8 cellular contexts compared by ENCODE assay signal in genomic region chrX:85004255-85004654, GRCh38. TPM values are rescaled to one million over a fixed set of nuclear protein-coding genes. Genes with fewer than 3 reads are reported as not detected.
DNase-seq lines count a peak whose midpoint lies in the region; ATAC-seq, FAIRE-seq and TF ChIP-seq lines count a peak whose summit lies in the region.

No MANE protein-coding gene starts in this region.

- ATAC-seq in Right ventricle myocardium inferior (no peak), GM21737 (IDR thresholded peaks at IDR 0.05; ENCODE audit: unreplicated experiment) (no peak)

- H3K4me3 Mint-ChIP-seq in nephron progenitor cell, result peak overlapping the region; percentile 92

- BruUV-seq in OCI-LY7 (replicated peaks; lab: Mats Ljungman, UMichigan) (no TSS peak), endothelial cell of umbilical vein (replicated peaks; lab: Mats Ljungman, UMichigan) (no TSS peak)

- H3K27ac Mint-ChIP-seq in nephron progenitor cell, result no peak overlapping the region

- H3K4me1 Mint-ChIP-seq in nephron progenitor cell, result peaks cover 12% of the 10 kb centered on the region

- no peak for TF ChIP-seq POLR2A in endothelial cell of umbilical vein (IDR thresholded peaks at IDR 0.05; ENCODE audit: low read depth, low read length)

- no peaks in the 10 kb centered on the region for H3K9me3 ChIP-seq in cardiac muscle cell (ENCODE audit: low read depth)
- H3K9me3 ChIP-seq in OCI-LY7 (ENCODE audit: low read length), result no peaks in the 10 kb centered on the region
- H3K9me3 ChIP-seq in endothelial cell of umbilical vein (replicated peaks; ENCODE audit: control insufficient read depth, insufficient read depth, low read length), result no peaks in the 10 kb centered on the region

- peak overlapping the region; percentile 76 for H3K4me3 ChIP-seq in cardiac muscle cell
- H3K4me3 ChIP-seq in OCI-LY7 (ENCODE audit: low read depth, low read length, poor library complexity, severe bottlenecking), result peak overlapping the region; percentile 78
- peak overlapping the region; percentile 50 to 91 (median 81) for H3K4me3 ChIP-seq in endothelial cell of umbilical vein (replicated peaks in 1 of 3; ENCODE audit: insufficient read depth in 1 of 3, low read depth in 1 of 3, low read length in 3 of 3)

- H3K27me3 ChIP-seq in cardiac muscle cell (no peaks in the 10 kb centered on the region), endothelial cell of umbilical vein (ENCODE audit: control insufficient read depth in 2 of 2, insufficient read depth in 2 of 2, low read length in 2 of 2) (no peaks in the 10 kb centered on the region)

- H3K36me3 ChIP-seq in cardiac muscle cell (no peaks in the 10 kb centered on the region), OCI-LY7 (ENCODE audit: insufficient read depth, low read length) (no peaks in the 10 kb centered on the region), endothelial cell of umbilical vein (ENCODE audit: control insufficient read depth in 2 of 2, extremely low read depth in 1 of 2, insufficient read depth in 2 of 2, low read length in 2 of 2) (no peaks in the 10 kb centered on the region)

- no peaks in the 10 kb centered on the region for H3K9me1 ChIP-seq in endothelial cell of umbilical vein (replicated peaks; ENCODE audit: control insufficient read depth, extremely low read depth, insufficient read depth, low read length)

- peaks cover 5% of the 10 kb centered on the region for H3K27me3 Mint-ChIP-seq in nephron progenitor cell (ENCODE audit: low read depth, poor library complexity)

- FAIRE-seq in endothelial cell of umbilical vein (lab: Jason Lieb, UNC), result peak; percentile 58

- peak overlapping the region; percentile 73; the same call in 1 of the 2 replicates for H2AFZ ChIP-seq in OCI-LY7 (ENCODE audit: low read length)
- H2AFZ ChIP-seq in endothelial cell of umbilical vein (ENCODE audit: low read depth, low read length), result peak overlapping the region; percentile 78

- H3K27ac ChIP-seq in cardiac muscle cell, result peak overlapping the region; percentile 92
- H3K27ac ChIP-seq in OCI-LY7 (ENCODE audit: low read depth, low read length, poor library complexity, severe bottlenecking), result peak overlapping the region; percentile 5
- H3K27ac ChIP-seq in endothelial cell of umbilical vein (ENCODE audit: insufficient read depth, low read depth, low read length), result peak overlapping the region; percentile 44

- peak overlapping the region; percentile 69 for H3K4me2 ChIP-seq in OCI-LY7 (ENCODE audit: low read length)
- peak overlapping the region; percentile 89 for H3K4me2 ChIP-seq in endothelial cell of umbilical vein (ENCODE audit: insufficient read depth, low read length)

- H3K79me2 ChIP-seq in OCI-LY7 (ENCODE audit: insufficient read depth, low read depth, low read length) (peaks cover 8% of the 10 kb centered on the region; the same call in 1 of the 2 replicates), endothelial cell of umbilical vein (ENCODE audit: control insufficient read depth, insufficient read depth, low read length) (peaks cover 12% of the 10 kb centered on the region)

- DNase-seq in cardiac muscle cell (ENCODE audit: low read depth in 1 of 2, low spot score in 1 of 2) (peak in 1 of 2 donors; percentile 1), Right ventricle myocardium inferior (ENCODE audit: missing footprints) (no peak), OCI-LY7 (ENCODE audit: low spot score) (peak; percentile 5), endothelial cell of umbilical vein (ENCODE audit: low read depth, low spot score) (no peak), nephron progenitor cell (no peak), GDM1 (lab: John Stamatoyannopoulos, UW) (no peak), GM10266 (ENCODE audit: extremely low spot score) (no peak)

- H3K4me1 ChIP-seq in cardiac muscle cell (ENCODE audit: low read depth) (no peaks in the 10 kb centered on the region), OCI-LY7 (ENCODE audit: insufficient read depth, low read length, poor library complexity, severe bottlenecking) (no peaks in the 10 kb centered on the region), endothelial cell of umbilical vein (ENCODE audit: control insufficient read depth, extremely low read depth, insufficient read depth, low read length) (peaks cover 5% of the 10 kb centered on the region)

- POLR2A ChIA-PET in OCI-LY7 (lab: Charles Lee) (interaction anchor here (1.1 kb wide), 1 partner anchor 8 kb away, joined by 3 read pairs; no protein-coding TSS in a partner anchor), endothelial cell of umbilical vein (lab: Charles Lee) (no interaction called here)

- TF ChIP-seq CTCF in cardiac muscle cell (IDR thresholded peaks at IDR 0.05; ENCODE audit: low read depth, low read length) (no peak), OCI-LY7 (conservative IDR thresholded peaks at IDR 0.05; ENCODE audit: low read length) (no peak), endothelial cell of umbilical vein (IDR thresholded peaks at IDR 0.05; ENCODE audit: extremely low read depth in 1 of 2, insufficient read depth in 1 of 2, low read depth in 1 of 2, low read length in 2 of 2) (no peak), nephron progenitor cell (IDR thresholded peaks at IDR 0.05) (no peak), GM10266 (IDR thresholded peaks at IDR 0.05; ENCODE audit: control insufficient read depth, insufficient read depth, low read depth, missing control alignments) (no peak)

- dilution Hi-C loops in endothelial cell of umbilical vein (cut with MboI; ENCODE audit: extremely low pct_ligation_motif_present, low sequenced_read_pairs), result no loop called here

- H3K9me2 ChIP-seq in OCI-LY7 (ENCODE audit: insufficient read depth, low read length), result no peaks in the 10 kb centered on the region

- H4K20me1 ChIP-seq in OCI-LY7 (ENCODE audit: insufficient read depth, low read length) (no peaks in the 10 kb centered on the region), endothelial cell of umbilical vein (replicated peaks; ENCODE audit: control insufficient read depth, extremely low read depth, insufficient read depth, low read length) (no peaks in the 10 kb centered on the region)

- peak overlapping the region; percentile 83 for H3K9ac ChIP-seq in endothelial cell of umbilical vein (replicated peaks; ENCODE audit: extremely low read depth, insufficient read depth, low read length)

- H3K36me3 Mint-ChIP-seq in nephron progenitor cell (ENCODE audit: low read depth), result peaks cover 17% of the 10 kb centered on the region

- CTCF ChIA-PET in OCI-LY7 (lab: Charles Lee; ENCODE audit: unreplicated experiment), result no interaction called here
- CTCF ChIA-PET in endothelial cell of umbilical vein (lab: Charles Lee), result no interaction called here

- peaks cover 52% of the 10 kb centered on the region for H3K9me3 Mint-ChIP-seq in nephron progenitor cell

- intact Hi-C loops in Right ventricle myocardium inferior (cut with DNase I), result no loop called here
- intact Hi-C loops in OCI-LY7 (cut with micrococcal nuclease; ENCODE audit: unreplicated experiment), result loop anchor here (5.0 kb wide), 1 partner anchor 277 kb away; no protein-coding TSS in a partner anchor
- intact Hi-C loops in endothelial cell of umbilical vein (cut with micrococcal nuclease), result no loop called here

TF ChIP-seq in endothelial cell of umbilical vein, 7 proteins besides CTCF, POLR2A, EP300 and RAD21:
- TF ChIP-seq EZH2 (IDR thresholded peaks at IDR 0.05; ENCODE audit: borderline replicate concordance, low read depth, low read length, severe bottlenecking) (no peak), MYC (IDR thresholded peaks at IDR 0.05; ENCODE audit: low read depth, low read length) (no peak), POLR2AphosphoS5 (IDR thresholded peaks at IDR 0.05; ENCODE audit: insufficient read depth, low read depth, low read length) (no peak), JUN (IDR thresholded peaks at IDR 0.05; ENCODE audit: borderline replicate concordance, insufficient read depth, insufficient read length, low read depth) (no peak), MAX (IDR thresholded peaks at IDR 0.05; ENCODE audit: insufficient read depth, insufficient read length) (no peak), FOS (IDR thresholded peaks at IDR 0.05; ENCODE audit: borderline replicate concordance, insufficient read depth, low read length) (no peak), GATA2 (IDR thresholded peaks at IDR 0.05; ENCODE audit: insufficient read depth, insufficient read length, low read depth, low read length) (no peak)

RNA-seq across cellular contexts. Expression of gene APOOL, which starts 0.6 kb away (rescaled TPM):
- total RNA-seq in cardiac muscle cell, result 5.8 and 7.9 TPM in 2 replicates
- polyA plus RNA-seq in cardiac muscle cell, result 3.2 and 5.2 TPM in 2 replicates
- total RNA-seq in Right ventricle myocardium inferior, result 54.2 TPM
- 2.9 and 8.9 TPM in 2 replicates for total RNA-seq in OCI-LY7 (2014; rRNA removed; shearing (Covaris generic))
- 14.3 TPM in 2 replicates for total RNA-seq in OCI-LY7 (2022)
- total RNA-seq in endothelial cell of umbilical vein, result 16.4 and 17.4 TPM in 2 replicates
- 2.4 and 3.4 TPM in 2 replicates for polyA plus RNA-seq in endothelial cell of umbilical vein
- 2.5 and 3.1 TPM in 2 replicates for polyA plus RNA-seq in endothelial cell of umbilical vein (2011; cell fraction: cytosol; rRNA removed)
- polyA plus RNA-seq in endothelial cell of umbilical vein (2011; cell fraction: nucleus; rRNA removed), result 3.6 and 4.6 TPM in 2 replicates
- 6.6 and 9.2 TPM in 2 replicates for polyA plus RNA-seq in endothelial cell of umbilical vein (2012)
- 7.0 and 7.2 TPM in 2 replicates for polyA minus RNA-seq in endothelial cell of umbilical vein
- 13.8 TPM for polyA minus RNA-seq in endothelial cell of umbilical vein (2011; cell fraction: cytosol; rRNA and poly(A)+ RNA removed)
- polyA minus RNA-seq in endothelial cell of umbilical vein (2011; cell fraction: nucleus; rRNA and poly(A)+ RNA removed), result 4.3 and 7.1 TPM in 2 replicates

Comparison
In these comparisons a context has a peak if more than half of its experiments do, and no peak if none do; other contexts are left out.
1. H3K27ac ChIP-seq: peak in every context shown above with its lines; median percentile 92 in cardiac muscle cell; 44 in endothelial cell of umbilical vein; 5 in OCI-LY7.